ENCODE assay signal across 20 cellular contexts in the genomic region with DNA sequence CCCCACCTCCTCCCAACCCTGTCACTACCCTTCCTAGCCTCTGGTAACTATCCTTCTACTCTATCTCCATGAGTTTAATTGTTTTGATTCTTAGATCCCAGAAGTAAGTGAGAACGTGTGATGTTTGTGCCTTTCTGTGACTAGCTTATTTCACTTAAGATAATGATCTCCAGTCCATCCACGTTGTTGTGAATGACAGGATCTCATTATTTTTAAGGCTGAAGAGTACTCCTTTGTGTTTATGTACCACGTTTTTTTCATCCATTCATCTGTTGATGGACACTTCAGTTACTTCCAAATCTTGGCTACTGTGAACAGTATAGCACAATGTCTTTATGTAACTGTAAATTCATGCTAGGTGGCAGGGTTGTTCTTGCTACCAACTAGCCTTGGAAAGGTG.
"Had no signal": no experiment of that assay in that cellular context is flagged by ENCODE, and none has a peak within 500 bp of the region (broad histone marks: within the 10 kb centered on the region; RNA-seq: fewer than 3 reads in every experiment).

No MANE protein-coding gene starts in this region.

- H3K9me3 ChIP-seq: gastrocnemius medialis, lower lobe of right lung, psoas muscle, sigmoid colon, suprapubic skin, transverse colon, vagina had no signal

- DNase-seq: effector CD8-positive, alpha-beta T cell; endodermal cell; foreskin fibroblast; gastrocnemius medialis; head of caudate nucleus; left ventricle myocardium superior; lower lobe of right lung; naive thymus-derived CD8-positive, alpha-beta T cell; nephron progenitor cell; nucleus accumbens; posterior cingulate gyrus; psoas muscle; right cardiac atrium; sigmoid colon; stimulated activated naive CD4-positive, alpha-beta T cell; stimulated activated naive CD8-positive, alpha-beta T cell treated with anti-CD3 and anti-CD28 coated beads, Interleukin-15, amount 100 ng/mL, for 72 hours; transverse colon had no signal

- H3K27me3 ChIP-seq: gastrocnemius medialis, sigmoid colon, suprapubic skin, transverse colon, vagina had no signal

- H3K4me1 ChIP-seq: gastrocnemius medialis, lower lobe of right lung, psoas muscle, sigmoid colon, suprapubic skin, transverse colon, vagina had no signal

- H3K27ac ChIP-seq: epithelial cell of prostate, gastrocnemius medialis, lower lobe of right lung, psoas muscle, sigmoid colon, suprapubic skin, transverse colon, vagina had no signal

- H3K36me3 ChIP-seq: gastrocnemius medialis had no signal

- H3K4me3 ChIP-seq: gastrocnemius medialis, lower lobe of right lung, psoas muscle, sigmoid colon, suprapubic skin, transverse colon, vagina had no signal
